ENCODE assay signal across 8 cellular contexts in genomic region chr17:75034236-75034908, GRCh38. TPM values are rescaled to one million over a fixed set of nuclear protein-coding genes. Genes with fewer than 3 reads are reported as not detected.
DNase-seq lines count a peak whose midpoint lies in the region; ATAC-seq and TF ChIP-seq lines count a peak whose summit lies in the region.

No MANE protein-coding gene starts in this region.

- peak; percentile 58 for ATAC-seq in HG03066 (IDR thresholded peaks at IDR 0.05; ENCODE audit: low read depth, unreplicated experiment)

- H3K9me3 ChIP-seq in breast epithelium, result no peaks in the 10 kb centered on the region
- H3K9me3 ChIP-seq in skeletal muscle tissue (ENCODE audit: control insufficient read depth in 3 of 3, low read length in 3 of 3), result no peaks in the 10 kb centered on the region

- peaks cover 3 to 9% of the 10 kb centered on the region in 2 donors for H3K4me1 ChIP-seq in breast epithelium
- peaks cover 27 to 48% (median 40%) of the 10 kb centered on the region in 3 donors for H3K4me1 ChIP-seq in skeletal muscle tissue (ENCODE audit: control insufficient read depth in 3 of 3, insufficient read depth in 3 of 3, low read length in 3 of 3)

- H3K4me3 ChIP-seq in WI38 (ENCODE audit: low read depth, low read length), result peak overlapping the region; percentile 73
- peak overlapping the region; percentile 59 to 87 (median 79) for H3K4me3 ChIP-seq in breast epithelium
- peak overlapping the region; percentile 74 to 84 (median 84) for H3K4me3 ChIP-seq in skeletal muscle tissue (ENCODE audit: low read length in 3 of 3)

- in situ Hi-C loops in GM13977 (cut with MboI; ENCODE audit: low pct_unique_long_range_greater_than_20kb, low sequenced_read_pairs, unreplicated experiment), result no loop called here

- H3K36me3 ChIP-seq in breast epithelium, result no peaks in the 10 kb centered on the region
- peaks cover 11 to 17% (median 12%) of the 10 kb centered on the region in 3 donors for H3K36me3 ChIP-seq in skeletal muscle tissue (ENCODE audit: control insufficient read depth in 3 of 3, insufficient read depth in 3 of 3, low read length in 3 of 3)

- intact Hi-C loops in breast epithelium (cut with DNase I; ENCODE audit: low total_unique reads), result loop anchor here (10.0 kb wide), 1 partner anchor 50 kb away; the partner anchor contains the start of gene CDR2L

- peak; percentile 83 for DNase-seq in GM13977 (ENCODE audit: low spot score)
- peak; percentile 89 for DNase-seq in NCI-H2171 treated with DMSO at 0.1 percent for 48 hours (lab: John Stamatoyannopoulos, UW)
- peak; percentile 89 to 90 for DNase-seq in breast epithelium (ENCODE audit: low spot score in 2 of 2)
- peak; percentile 63 for DNase-seq in iPS-NIHi7 (ENCODE audit: extremely low spot score)
- DNase-seq in NCI-H1048 (lab: John Stamatoyannopoulos, UW), result no peak

- H3K27ac ChIP-seq in breast epithelium, result peak overlapping the region; percentile 94 to 96
- H3K27ac ChIP-seq in skeletal muscle tissue (ENCODE audit: low read depth, low read length), result peak overlapping the region; percentile 84

- TF ChIP-seq POLR2A in breast epithelium (IDR thresholded peaks at IDR 0.05), result no peak

- H3K27me3 ChIP-seq in breast epithelium (no peaks in the 10 kb centered on the region), skeletal muscle tissue (ENCODE audit: control insufficient read depth in 3 of 3, insufficient read depth in 3 of 3, low read length in 3 of 3) (no peaks in the 10 kb centered on the region)

- TF ChIP-seq CTCF in GM13977 (IDR thresholded peaks at IDR 0.05; ENCODE audit: extremely low read depth, insufficient read depth, missing control alignments) (no peak), WI38 (IDR thresholded peaks at IDR 0.05; ENCODE audit: low read depth, low read length) (no peak), breast epithelium (IDR thresholded peaks at IDR 0.05) (peak in 1 of 3 donors; percentile 32)

- peak overlapping the region; percentile 60 to 80 (median 77) for H3K9ac ChIP-seq in skeletal muscle tissue (ENCODE audit: low read depth in 1 of 3, low read length in 3 of 3)

RNA-seq across cellular contexts. Expression of gene ATP5PD, which starts 12.4 kb away (rescaled TPM):
- 100 to 1,000 TPM; 190 to 268 (median 222) TPM for total RNA-seq in breast epithelium
- 247 TPM for total RNA-seq in skeletal muscle tissue

RNA-seq across cellular contexts. Expression of gene KCTD2, which starts 12.7 kb away (rescaled TPM):
- total RNA-seq in breast epithelium, result 10 to 100 TPM; 23.5 to 28.4 (median 24.6) TPM
- total RNA-seq in skeletal muscle tissue, result 9.4 TPM

RNA-seq across cellular contexts. Expression of gene MRPL58, which starts 21.9 kb away (rescaled TPM):
- total RNA-seq in breast epithelium (10 to 100 TPM; 38.6 to 48.6 (median 44.6) TPM), skeletal muscle tissue (20.9 TPM)

RNA-seq across cellular contexts. Expression of gene CDR2L, which starts 46.9 kb away (rescaled TPM):
- total RNA-seq in breast epithelium, result 10 to 100 TPM in 1 of 3 donors, 1 to 10 TPM in 2; 8.0 to 13.1 (median 9.2) TPM
- total RNA-seq in skeletal muscle tissue, result 2.6 TPM

RNA-seq across cellular contexts. Expression of gene SLC16A5, which starts 53.4 kb away (rescaled TPM):
- 10 to 100 TPM in 2 of 3 donors, 1 to 10 TPM in 1; 9.0 to 19.8 (median 18.4) TPM for total RNA-seq in breast epithelium
- 4.2 TPM for total RNA-seq in skeletal muscle tissue
